Comparison of ENCODE assay signal across 17 cellular contexts in the genomic region with DNA sequence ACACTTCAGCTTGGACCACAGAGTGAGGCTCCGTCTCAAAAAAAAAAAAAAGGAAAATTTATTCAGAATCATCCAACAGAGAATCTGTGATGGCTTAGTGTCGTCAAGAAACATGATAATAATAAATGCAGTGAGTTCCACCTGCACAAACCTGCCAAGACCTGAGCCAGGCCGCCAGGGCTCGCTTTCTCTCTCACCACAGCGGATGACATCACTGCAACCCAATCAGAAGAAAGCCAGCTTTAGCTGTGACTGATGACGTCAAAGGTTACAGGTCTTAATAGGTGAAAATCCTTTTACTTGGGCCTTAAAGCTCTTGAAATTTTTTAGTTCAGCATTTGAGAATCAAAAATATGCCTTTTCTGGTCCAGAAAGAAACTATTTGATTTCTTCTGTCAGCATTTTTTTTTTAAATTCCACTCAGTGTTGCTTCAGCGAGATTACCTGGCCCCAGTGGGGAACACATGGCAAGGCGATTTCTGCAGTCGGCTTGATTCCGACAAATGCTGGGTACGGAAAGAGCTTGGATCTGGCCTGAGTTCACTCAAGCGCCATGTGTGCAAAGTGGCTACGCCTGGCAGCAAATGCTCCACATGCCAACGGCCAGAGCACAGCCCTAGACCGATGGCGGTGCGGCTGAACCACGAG.
"Had no signal": no experiment of that assay in that cellular context is flagged by ENCODE, and none has a peak within 500 bp of the region (broad histone marks: within the 10 kb centered on the region; RNA-seq: fewer than 3 reads in every experiment).

No MANE protein-coding gene starts in this region.

- H3K4me1 ChIP-seq: body of pancreas, parathyroid adenoma, sigmoid colon, thyroid gland had no signal

- H3K4me3 ChIP-seq: body of pancreas, hepatocyte, lung, sigmoid colon, spleen, thyroid gland had no signal

- H3K4me2 ChIP-seq: hepatocyte had no signal

- H3K9ac ChIP-seq: parathyroid adenoma had no signal

- H3K36me3 ChIP-seq: sigmoid colon, spleen, thyroid gland had no signal

- ATAC-seq: body of pancreas; natural killer cell treated with Interleukin-12 subunit alpha and Interleukin-12 subunit beta and Interleukin-15 and Interleukin-18, amount 100 ng/mL, for 72 hours; stimulated activated naive B cell treated with anti-CD40 and anti-IgM and Interleukin-4, amounts not matched to agents 10 μg/mL and 1 μg/mL and 100 μg/mL, for 72 hours had no signal

- H2AFZ ChIP-seq: hepatocyte, parathyroid adenoma had no signal

- H3K79me2 ChIP-seq: hepatocyte, parathyroid adenoma had no signal

- H3K27ac ChIP-seq: body of pancreas, hepatocyte, parathyroid adenoma, sigmoid colon, spleen, thyroid gland, VCaP had no signal

- H3K9me3 ChIP-seq: body of pancreas, sigmoid colon, spleen, thyroid gland had no signal

- H3K27me3 ChIP-seq: body of pancreas, hepatocyte, sigmoid colon, thyroid gland had no signal

- FAIRE-seq: islet of Langerhans had no signal

- DNase-seq: activated CD4-positive, alpha-beta T cell treated with anti-CD3 and anti-CD28 coated beads, Interleukin-2, amount 50 U/mL, for 48 hours; body of pancreas; cerebellar nuclear complex; cortex of kidney; effector CD4-positive, alpha-beta T cell; foreskin fibroblast; sigmoid colon; spleen; stimulated activated naive B cell treated with anti-CD40 and anti-IgM and Interleukin-4, amounts not matched to agents 10 μg/mL and 1 μg/mL and 100 μg/mL, for 72 hours; T-helper 2 cell; thyroid gland had no signal
